In genomic region chr2:231227309-231228162, GRCh38 we compare ENCODE assay signal across 8 cellular contexts. TPM values are rescaled to one million over a fixed set of nuclear protein-coding genes. Genes with fewer than 3 reads are reported as not detected.
DNase-seq lines count a peak whose midpoint lies in the region; ATAC-seq and TF ChIP-seq lines count a peak whose summit lies in the region.

No MANE protein-coding gene starts in this region.

- CTCF ChIA-PET in Calu3 (lab: Charles Lee) = interaction anchor here (0.5 to 2.9 kb wide), 6 partner anchors 86 to 225 kb away, joined by 3 to 22 read pairs (median 4); no protein-coding TSS in a partner anchor

- H3K4me3 ChIP-seq in epithelial cell of esophagus (ENCODE audit: low read length) = no peak overlapping the region

- no peaks in the 10 kb centered on the region for H3K36me3 Mint-ChIP-seq in Calu3 (ENCODE audit: insufficient read depth, unreplicated experiment)

- peaks cover 23% of the 10 kb centered on the region for H3K4me1 Mint-ChIP-seq in Calu3 (ENCODE audit: low read depth, unreplicated experiment)

- ATAC-seq in GM19438 (IDR thresholded peaks at IDR 0.05; ENCODE audit: low read depth, unreplicated experiment) (peak; percentile 43), HG03460 (IDR thresholded peaks at IDR 0.05; ENCODE audit: unreplicated experiment) (peak; percentile 47)

- H3K27me3 Mint-ChIP-seq in Calu3 (ENCODE audit: unreplicated experiment) = no peaks in the 10 kb centered on the region

- TF ChIP-seq CTCF in Calu3 (IDR thresholded peaks at IDR 0.05; ENCODE audit: unreplicated experiment) (peak; percentile 77), epithelial cell of esophagus (IDR thresholded peaks at IDR 0.05; ENCODE audit: insufficient read depth, low read depth, low read length, missing control alignments) (peak; percentile 94)

- no peak overlapping the region for H3K27ac Mint-ChIP-seq in Calu3 (ENCODE audit: unreplicated experiment)

- no peaks in the 10 kb centered on the region for H3K9me3 Mint-ChIP-seq in Calu3 (ENCODE audit: low read depth, unreplicated experiment)

- no TSS peak for BruUV-seq in Calu3 (replicated peaks; lab: Mats Ljungman, UMichigan)

- DNase-seq in Calu3 (peak; percentile 72), NCI-H446 treated with DMSO at 0.1 percent for 48 hours (lab: John Stamatoyannopoulos, UW) (peak; percentile 12), epithelial cell of esophagus (ENCODE audit: low read depth) (peak; percentile 85), midbrain (lab: John Stamatoyannopoulos, UW) (peak; percentile 88)
- DNase-seq in activated CD4-positive, alpha-beta T cell treated with anti-CD3 and anti-CD28 coated beads for 48 hours = peak; percentile 58
- peak; percentile 14 for DNase-seq in stimulated activated naive CD4-positive, alpha-beta T cell treated with Interleukin-2 at 50 U/mL for 16 hours (lab: John Stamatoyannopoulos, UW)

- no peak overlapping the region for H3K4me3 Mint-ChIP-seq in Calu3 (ENCODE audit: low read depth, unreplicated experiment)

- intact Hi-C loops in Calu3 (cut with micrococcal nuclease; ENCODE audit: unreplicated experiment) = loop anchor here (1.0 to 5.0 kb wide), 4 partner anchors 70 to 225 kb away; no protein-coding TSS in a partner anchor

RNA-seq across cellular contexts. Expression of gene ARMC9, which starts 29.1 kb away (rescaled TPM):
- 12.8 and 13.6 TPM in 2 replicates for total RNA-seq in Calu3 (2022)

Comparison
In these comparisons a context has a peak if more than half of its experiments do, and no peak if none do; other contexts are left out.
1. DNase-seq: peak in every context shown above with its lines; median percentile 88 in midbrain; 85 in epithelial cell of esophagus; 72 in Calu3; 58 in activated CD4-positive, alpha-beta T cell treated with anti-CD3 and anti-CD28 coated beads for 48 hours; 14 in stimulated activated naive CD4-positive, alpha-beta T cell treated with Interleukin-2 at 50 U/mL for 16 hours; 12 in NCI-H446 treated with DMSO at 0.1 percent for 48 hours.